In the genomic region with DNA sequence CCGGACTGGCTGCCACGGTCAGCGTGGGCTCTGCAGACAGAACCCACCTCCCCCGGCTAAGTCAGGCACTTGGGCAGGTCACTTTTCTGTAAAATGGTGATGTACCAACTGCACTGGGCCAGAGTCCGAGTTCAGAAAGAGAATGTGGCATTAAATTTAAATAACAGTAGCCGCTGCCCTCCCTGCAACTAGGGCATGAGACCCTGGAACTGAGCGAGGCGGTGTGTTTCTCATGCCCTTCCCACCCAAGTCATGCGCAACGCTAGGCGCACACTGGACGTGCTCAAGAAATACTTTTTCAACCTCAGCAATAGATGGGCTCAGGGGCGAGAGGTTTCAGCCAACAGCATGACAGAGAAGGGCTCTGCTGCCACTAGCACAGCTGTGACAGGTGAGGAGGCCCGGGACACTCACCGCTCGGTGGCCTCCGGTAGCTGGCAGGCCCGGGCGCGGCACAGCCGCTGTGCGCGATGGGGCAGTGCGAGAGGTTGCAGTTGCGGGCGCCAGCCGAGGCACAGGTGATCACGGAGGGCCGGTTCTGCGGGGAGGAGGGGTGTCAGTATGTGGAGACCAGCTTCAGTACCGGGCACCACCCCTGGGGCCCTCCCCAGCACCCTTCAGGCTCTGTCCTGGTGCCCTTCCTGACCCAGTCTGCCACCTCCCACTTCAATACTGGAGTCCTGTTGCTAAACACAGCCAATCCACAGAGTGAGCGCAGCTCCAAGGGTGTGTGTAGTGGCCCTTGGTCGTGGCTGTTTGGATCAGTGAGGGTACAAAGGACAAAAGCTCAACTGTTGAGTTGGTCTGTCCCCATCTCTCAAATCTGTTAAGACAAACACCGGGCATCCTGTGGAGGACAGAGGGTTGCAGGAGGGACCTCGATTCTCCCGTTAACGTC, we compare ENCODE assay signal across 12 cellular contexts.
DNase-seq lines count a peak whose midpoint lies in the region; ATAC-seq and TF ChIP-seq lines count a peak whose summit lies in the region.
"Had no signal": no experiment of that assay in that cellular context is flagged by ENCODE, and none has a peak within 500 bp of the region (broad histone marks: within the 10 kb centered on the region; RNA-seq: fewer than 3 reads in every experiment).

No MANE protein-coding gene starts in this region.

- POLR2A ChIA-PET in activated CD4-positive, alpha-beta T cell treated with anti-CD3 and anti-CD28 coated beads, Interleukin-2, amount 10 ng/mL, durations not matched to agents 7 days and 5 days (lab: Charles Lee), result no interaction called here

- H3K27ac ChIP-seq in spleen, result peak overlapping the region in 4 of 8 donors; percentile 15 to 50 (median 30)
- H3K27ac ChIP-seq: SJCRH30 had no signal

- peaks cover 0 to 70% (median 22%) of the 10 kb centered on the region in 6 donors for H3K4me1 ChIP-seq in spleen

- H3K4me3 Mint-ChIP-seq in HFFc6 (peak overlapping the region; percentile 15; the same call in 1 of the 2 replicates), T-helper 17 cell (no peak overlapping the region)
- no peak overlapping the region for H3K4me3 Mint-ChIP-seq in central memory CD8-positive, alpha-beta T cell
- no peak overlapping the region for H3K4me3 Mint-ChIP-seq in activated CD4-positive, alpha-beta T cell treated with anti-CD3 and anti-CD28 coated beads, Interleukin-2, amount 10 ng/mL, durations not matched to agents 7 days and 5 days
- H3K4me3 Mint-ChIP-seq: activated CD4-positive, alpha-beta T cell treated with anti-CD3 and anti-CD28 coated beads for 36 hours; activated naive CD4-positive, alpha-beta T cell treated with anti-CD3 and anti-CD28 coated beads, Interleukin-2, amount 10 ng/mL, durations not matched to agents 7 days and 5 days; CD4-positive, CD25-positive, alpha-beta regulatory T cell had no signal

- TF ChIP-seq CTCF in HFFc6 (IDR thresholded peaks at IDR 0.05) (no peak), spleen (IDR thresholded peaks at IDR 0.05 in 8 of 11, conservative IDR thresholded peaks at IDR 0.05 in 3 of 11) (no peak)

- H3K4me3 ChIP-seq in spleen, result no peak overlapping the region
- H3K4me3 ChIP-seq: SJCRH30 had no signal

- H3K36me3 ChIP-seq in spleen, result peaks cover 0 to 100% (median 61%) of the 10 kb centered on the region in 6 donors

- H3K9me3 ChIP-seq in spleen (no peaks in the 10 kb centered on the region), T-helper 17 cell (ENCODE audit: control insufficient read depth, low read length, poor library complexity, severe bottlenecking) (no peaks in the 10 kb centered on the region)
- H3K9me3 ChIP-seq: SJCRH30 had no signal

- 89 to 95% (median 91%) methylated on average over 31 to 37 of the region's 37 CpGs for WGBS in spleen, 5 donors

- no peaks in the 10 kb centered on the region for H3K27me3 ChIP-seq in spleen (replicated peaks in 1 of 7)
- H3K27me3 ChIP-seq: SJCRH30 had no signal

- CTCF ChIA-PET in activated CD4-positive, alpha-beta T cell treated with anti-CD3 and anti-CD28 coated beads, Interleukin-2, amount 10 ng/mL, durations not matched to agents 7 days and 5 days (lab: Charles Lee), result interaction anchor here (0.6 kb wide), 1 partner anchor 265 kb away, joined by 3 read pairs; no protein-coding TSS in a partner anchor

- no peak for ATAC-seq in central memory CD8-positive, alpha-beta T cell (replicated peaks; ENCODE audit: extremely low read depth, poor library complexity, severe bottlenecking)
- ATAC-seq in left lobe of liver (peak; percentile 17), T-helper 17 cell (no peak)

- H3K27me3 Mint-ChIP-seq in HFFc6 (ENCODE audit: insufficient read depth) (peaks cover 29% of the 10 kb centered on the region), T-helper 17 cell (no peaks in the 10 kb centered on the region)
- no peaks in the 10 kb centered on the region for H3K27me3 Mint-ChIP-seq in central memory CD8-positive, alpha-beta T cell
- H3K27me3 Mint-ChIP-seq in activated CD4-positive, alpha-beta T cell treated with anti-CD3 and anti-CD28 coated beads, Interleukin-2, amount 10 ng/mL, durations not matched to agents 7 days and 5 days, result no peaks in the 10 kb centered on the region
- H3K27me3 Mint-ChIP-seq: activated CD4-positive, alpha-beta T cell treated with anti-CD3 and anti-CD28 coated beads for 36 hours; activated naive CD4-positive, alpha-beta T cell treated with anti-CD3 and anti-CD28 coated beads, Interleukin-2, amount 10 ng/mL, durations not matched to agents 7 days and 5 days; CD4-positive, CD25-positive, alpha-beta regulatory T cell had no signal

- DNase-seq in HFFc6 (no peak), left lobe of liver (ENCODE audit: low spot score) (no peak), spleen (peak; percentile 73), T-helper 17 cell (no peak), mucosa of gallbladder (ENCODE audit: low spot score) (no peak), NCI-H748 treated with DMSO at 0.1 percent for 48 hours (lab: John Stamatoyannopoulos, UW) (no peak)
- DNase-seq in central memory CD8-positive, alpha-beta T cell (ENCODE audit: low spot score in 2 of 2), result no peak
- DNase-seq in activated CD4-positive, alpha-beta T cell treated with anti-CD3 and anti-CD28 coated beads, Interleukin-2, amount 10 ng/mL, durations not matched to agents 7 days and 5 days, result no peak
- DNase-seq: activated CD4-positive, alpha-beta T cell treated with anti-CD3 and anti-CD28 coated beads for 36 hours; activated naive CD4-positive, alpha-beta T cell treated with anti-CD3 and anti-CD28 coated beads, Interleukin-2, amount 10 ng/mL, durations not matched to agents 7 days and 5 days; CD4-positive, CD25-positive, alpha-beta regulatory T cell; SJCRH30 had no signal

- peaks cover 51% of the 10 kb centered on the region for H3K4me1 Mint-ChIP-seq in HFFc6 (ENCODE audit: low read depth)
- peaks cover 6% of the 10 kb centered on the region for H3K4me1 Mint-ChIP-seq in central memory CD8-positive, alpha-beta T cell
- peaks cover 8% of the 10 kb centered on the region for H3K4me1 Mint-ChIP-seq in T-helper 17 cell
- peaks cover 6% of the 10 kb centered on the region for H3K4me1 Mint-ChIP-seq in activated CD4-positive, alpha-beta T cell treated with anti-CD3 and anti-CD28 coated beads, Interleukin-2, amount 10 ng/mL, durations not matched to agents 7 days and 5 days
- H3K4me1 Mint-ChIP-seq: activated naive CD4-positive, alpha-beta T cell treated with anti-CD3 and anti-CD28 coated beads, Interleukin-2, amount 10 ng/mL, durations not matched to agents 7 days and 5 days had no signal

- peak overlapping the region; percentile 87 for H3K27ac Mint-ChIP-seq in HFFc6
- peak overlapping the region; percentile 14 for H3K27ac Mint-ChIP-seq in central memory CD8-positive, alpha-beta T cell (ENCODE audit: low read depth)
- no peak overlapping the region for H3K27ac Mint-ChIP-seq in T-helper 17 cell
- H3K27ac Mint-ChIP-seq in activated CD4-positive, alpha-beta T cell treated with anti-CD3 and anti-CD28 coated beads, Interleukin-2, amount 10 ng/mL, durations not matched to agents 7 days and 5 days, result no peak overlapping the region

- H3K36me3 Mint-ChIP-seq in HFFc6 (ENCODE audit: low read depth) (peaks cover 42% of the 10 kb centered on the region), T-helper 17 cell (ENCODE audit: low read depth) (peaks cover 2% of the 10 kb centered on the region)
- H3K36me3 Mint-ChIP-seq in central memory CD8-positive, alpha-beta T cell (ENCODE audit: insufficient read depth), result peaks cover 35% of the 10 kb centered on the region
- H3K36me3 Mint-ChIP-seq in activated CD4-positive, alpha-beta T cell treated with anti-CD3 and anti-CD28 coated beads, Interleukin-2, amount 10 ng/mL, durations not matched to agents 7 days and 5 days (ENCODE audit: low read depth), result peaks cover 14% of the 10 kb centered on the region

- intact Hi-C loops in spleen (cut with DNase I; ENCODE audit: low total_unique reads), result no loop called here

- no peaks in the 10 kb centered on the region for H3K9me3 Mint-ChIP-seq in HFFc6
- no peaks in the 10 kb centered on the region for H3K9me3 Mint-ChIP-seq in central memory CD8-positive, alpha-beta T cell
- H3K9me3 Mint-ChIP-seq in activated CD4-positive, alpha-beta T cell treated with anti-CD3 and anti-CD28 coated beads, Interleukin-2, amount 10 ng/mL, durations not matched to agents 7 days and 5 days, result no peaks in the 10 kb centered on the region
- H3K9me3 Mint-ChIP-seq: activated naive CD4-positive, alpha-beta T cell treated with anti-CD3 and anti-CD28 coated beads, Interleukin-2, amount 10 ng/mL, durations not matched to agents 7 days and 5 days; CD4-positive, CD25-positive, alpha-beta regulatory T cell had no signal

- TF ChIP-seq POLR2A in spleen (IDR thresholded peaks at IDR 0.05), result no peak

Comparison
In these comparisons a context has a peak if more than half of its experiments do, and no peak if none do; other contexts are left out.
1. H3K27ac Mint-ChIP-seq: peak in HFFc6 (single experiment) and central memory CD8-positive, alpha-beta T cell (single experiment); none in T-helper 17 cell (single experiment) and activated CD4-positive, alpha-beta T cell treated with anti-CD3 and anti-CD28 coated beads, Interleukin-2, amount 10 ng/mL, durations not matched to agents 7 days and 5 days (single experiment).